11 cellular contexts compared by ENCODE assay signal in the genomic region with DNA sequence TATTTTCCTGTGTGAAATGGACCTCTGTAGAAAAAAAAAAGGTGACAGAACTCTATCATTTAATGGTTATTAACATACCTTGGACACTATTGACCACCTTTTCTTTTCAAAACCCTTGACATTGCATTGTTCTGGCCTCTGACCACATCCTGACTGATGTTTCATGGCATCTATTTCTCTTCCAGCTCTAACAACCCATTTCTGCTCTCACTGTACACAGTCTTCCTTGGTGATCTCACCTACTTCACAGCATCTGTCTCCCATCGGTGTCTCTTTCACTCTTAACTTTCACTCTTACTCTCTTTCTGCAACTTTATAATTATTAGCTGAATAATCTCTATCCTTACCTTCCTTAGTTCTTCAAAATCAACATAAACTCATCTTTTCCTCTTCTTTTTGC.
DNase-seq lines count a peak whose midpoint lies in the region; ATAC-seq and TF ChIP-seq lines count a peak whose summit lies in the region.
"Had no signal": no experiment of that assay in that cellular context is flagged by ENCODE, and none has a peak within 500 bp of the region (broad histone marks: within the 10 kb centered on the region; RNA-seq: fewer than 3 reads in every experiment).

No MANE protein-coding gene starts in this region.

- H3K4me3 Mint-ChIP-seq in CD4-positive, alpha-beta T cell = peak overlapping the region; percentile 61
- H3K4me3 Mint-ChIP-seq in activated naive CD8-positive, alpha-beta T cell = peak overlapping the region; percentile 67

- H3K4me1 Mint-ChIP-seq in CD4-positive, alpha-beta T cell (ENCODE audit: low read depth) = peaks cover 38% of the 10 kb centered on the region
- peaks cover 35% of the 10 kb centered on the region for H3K4me1 Mint-ChIP-seq in activated naive CD8-positive, alpha-beta T cell (ENCODE audit: low read depth)

- no peak for ATAC-seq in CD4-positive, alpha-beta T cell (ENCODE audit: poor library complexity)
- peak; percentile 61 for ATAC-seq in GM19397 (IDR thresholded peaks at IDR 0.05; ENCODE audit: unreplicated experiment)
- peak; percentile 69 for ATAC-seq in HG03342 (IDR thresholded peaks at IDR 0.05; ENCODE audit: unreplicated experiment)
- ATAC-seq: esophagus mucosa had no signal

- H3K4me1 ChIP-seq in colonic mucosa = no peaks in the 10 kb centered on the region

- no peaks in the 10 kb centered on the region for H3K27me3 ChIP-seq in CD4-positive, alpha-beta T cell (ENCODE audit: control insufficient read depth, insufficient read depth, low read length)
- H3K27me3 ChIP-seq in colonic mucosa = no peaks in the 10 kb centered on the region

- peak overlapping the region; percentile 72 for H3K27ac Mint-ChIP-seq in CD4-positive, alpha-beta T cell
- H3K27ac Mint-ChIP-seq in activated naive CD8-positive, alpha-beta T cell = peak overlapping the region; percentile 76
- H3K27ac Mint-ChIP-seq: progenitor cell of endocrine pancreas had no signal

- H3K9me3 Mint-ChIP-seq in CD4-positive, alpha-beta T cell = peaks cover 3% of the 10 kb centered on the region
- no peaks in the 10 kb centered on the region for H3K9me3 Mint-ChIP-seq in activated naive CD8-positive, alpha-beta T cell (ENCODE audit: low read depth)

- no peaks in the 10 kb centered on the region for H3K36me3 Mint-ChIP-seq in CD4-positive, alpha-beta T cell (ENCODE audit: low read depth)
- peaks cover 2% of the 10 kb centered on the region for H3K36me3 Mint-ChIP-seq in activated naive CD8-positive, alpha-beta T cell

- no peaks in the 10 kb centered on the region for H3K36me3 ChIP-seq in colonic mucosa

- no peak overlapping the region for H3K9ac ChIP-seq in colonic mucosa (ENCODE audit: low read depth in 2 of 2, low read length in 2 of 2)

- no peak for DNase-seq in CD4-positive, alpha-beta T cell
- no peak for DNase-seq in stimulated activated naive CD4-positive, alpha-beta T cell treated with Interleukin-2 at 50 U/mL for 16 hours (lab: John Stamatoyannopoulos, UW)
- DNase-seq in NCI-H82 treated with DMSO at 0.1 percent for 48 hours (lab: John Stamatoyannopoulos, UW; ENCODE audit: unreplicated experiment) (no peak), foreskin fibroblast (no peak), colonic mucosa (no peak)
- DNase-seq: anterior cingulate cortex had no signal

- no peaks in the 10 kb centered on the region for H3K9me3 ChIP-seq in CD4-positive, alpha-beta T cell (ENCODE audit: control insufficient read depth, low read length)
- H3K9me3 ChIP-seq in colonic mucosa = no peaks in the 10 kb centered on the region

- no peaks in the 10 kb centered on the region for H3K27me3 Mint-ChIP-seq in CD4-positive, alpha-beta T cell
- no peaks in the 10 kb centered on the region for H3K27me3 Mint-ChIP-seq in activated naive CD8-positive, alpha-beta T cell

- H3K4me3 ChIP-seq in foreskin fibroblast (ENCODE audit: low read depth in 1 of 2, low read length in 2 of 2) (no peak overlapping the region), colonic mucosa (no peak overlapping the region)

- intact Hi-C loops in CD4-positive, alpha-beta T cell (cut with DNase I, micrococcal nuclease) = no loop called here
- intact Hi-C loops in colonic mucosa (cut with DNase I) = no loop called here

- no peak overlapping the region for H3K27ac ChIP-seq in CD4-positive, alpha-beta T cell (ENCODE audit: low read depth, low read length)
- no peak overlapping the region for H3K27ac ChIP-seq in colonic mucosa

- TF ChIP-seq CTCF in CD4-positive, alpha-beta T cell (IDR thresholded peaks at IDR 0.05) = no peak
- no peak for TF ChIP-seq CTCF in foreskin fibroblast (IDR thresholded peaks at IDR 0.05; ENCODE audit: low read depth, low read length)
- TF ChIP-seq CTCF in colonic mucosa (IDR thresholded peaks at IDR 0.05) = no peak

- POLR2A ChIA-PET in CD4-positive, alpha-beta T cell (lab: Charles Lee) = interaction anchor here (0.9 to 3.9 kb wide), 2 partner anchors 11 to 700 kb away, joined by 4 to 16 read pairs; no protein-coding TSS in a partner anchor

- CTCF ChIA-PET in CD4-positive, alpha-beta T cell (lab: Charles Lee) = no interaction called here
